23 cellular contexts compared by ENCODE assay signal in the genomic region with DNA sequence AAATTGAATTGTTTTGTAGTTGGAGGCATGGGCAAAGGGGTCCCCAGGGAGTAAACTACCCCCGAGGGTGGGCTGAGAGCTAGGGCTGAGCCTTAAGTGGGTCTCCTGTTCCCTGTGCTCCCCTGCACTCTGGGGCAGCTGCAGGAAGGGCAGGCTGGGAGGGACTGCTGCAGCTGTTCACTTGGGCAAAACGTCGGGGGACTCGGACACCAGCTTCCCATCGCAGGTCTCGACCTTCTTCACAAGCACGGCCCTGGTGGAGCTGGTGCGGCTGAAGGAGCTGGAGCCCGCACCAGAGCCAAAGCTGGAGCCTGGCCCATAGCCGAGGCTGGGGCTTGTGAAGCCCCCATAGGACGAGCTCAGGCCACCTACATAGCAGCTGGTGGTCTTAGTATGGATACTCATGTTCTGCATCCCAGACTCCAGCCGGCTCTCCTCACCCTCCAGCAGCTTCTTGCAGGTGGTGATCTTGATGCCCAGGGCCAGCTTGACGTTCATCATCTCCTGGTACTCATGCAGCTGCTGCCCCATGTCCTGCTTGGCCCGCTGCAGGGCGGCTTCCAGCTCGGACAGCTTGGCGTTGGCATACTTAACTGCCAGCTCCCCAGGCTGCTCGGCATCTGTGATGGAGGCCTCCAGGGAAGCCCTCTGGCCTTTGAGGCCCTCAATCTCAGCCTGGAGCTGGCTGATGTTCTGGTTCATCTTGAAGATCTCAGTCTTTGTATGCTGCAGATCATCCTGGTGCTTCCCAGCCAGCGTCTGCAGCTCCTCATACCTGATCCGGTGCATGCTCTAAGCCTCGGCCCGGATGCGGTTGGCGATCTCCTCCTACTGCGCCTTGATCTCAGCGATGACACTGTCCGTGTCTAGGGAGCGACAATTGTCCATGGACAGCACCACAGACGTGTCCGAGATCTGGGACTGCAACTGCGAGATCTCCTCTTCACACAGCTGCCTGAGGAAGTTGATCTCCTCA.
"Had no signal": no experiment of that assay in that cellular context is flagged by ENCODE, and none has a peak within 500 bp of the region (broad histone marks: within the 10 kb centered on the region; RNA-seq: fewer than 3 reads in every experiment).

No MANE protein-coding gene starts in this region.

- H3K4me2 ChIP-seq: hepatocyte, neural progenitor cell had no signal

- H3K4me3 ChIP-seq: heart left ventricle, hepatocyte, left ventricle myocardium inferior, neural progenitor cell, ovary, prostate gland, skin epidermis, suprapubic skin, thoracic aorta, tibial artery, upper lobe of right lung had no signal

- DNase-seq: glutamatergic neuron; left colon; left ventricle myocardium inferior; naive B cell; natural killer cell; nephron progenitor cell; ovary; retina; stimulated activated naive CD4-positive, alpha-beta T cell; tibial artery; trophoblast cell; upper lobe of right lung had no signal

- H3K9ac ChIP-seq: neural progenitor cell had no signal

- H2AFZ ChIP-seq: hepatocyte, neural progenitor cell had no signal

- H3K4me1 ChIP-seq: heart left ventricle, left ventricle myocardium inferior, neural progenitor cell, prostate gland, suprapubic skin, tibial artery, upper lobe of right lung had no signal

- H3K36me3 ChIP-seq: heart left ventricle, left ventricle myocardium inferior, neural progenitor cell, ovary, prostate gland, suprapubic skin, thoracic aorta, tibial artery, upper lobe of right lung had no signal

- FAIRE-seq: keratinocyte, urothelium cell line had no signal

- ATAC-seq: heart left ventricle, left colon, natural killer cell, right cardiac atrium, sciatic nerve had no signal

- H3K27me3 ChIP-seq: heart left ventricle, hepatocyte, neural progenitor cell, ovary, suprapubic skin, tibial artery, upper lobe of right lung had no signal

- H3K27ac ChIP-seq: heart left ventricle, hepatocyte, left ventricle myocardium inferior, neural progenitor cell, ovary, prostate gland, skin epidermis, suprapubic skin, thoracic aorta, tibial artery, upper lobe of right lung had no signal

- H3K9me3 ChIP-seq: ovary, prostate gland, thoracic aorta, tibial artery, upper lobe of right lung had no signal
